Comparison of ENCODE assay signal across 3 cellular contexts in genomic region chr6:168607272-168608112, GRCh38.
A peak's percentile ranks its signal among the peaks of the same experiment; 100 is the strongest.
TF ChIP-seq lines count a peak whose summit lies in the region.

No MANE protein-coding gene starts in this region.

TF ChIP-seq in GM23338, 12 proteins besides CTCF, POLR2A, EP300 and RAD21:
- no peak for TF ChIP-seq STAT1 (IDR thresholded peaks at IDR 0.05; ENCODE audit: unreplicated experiment)
- no peak for TF ChIP-seq REST (IDR thresholded peaks at IDR 0.05; ENCODE audit: unreplicated experiment)
- TF ChIP-seq ETS1 (IDR thresholded peaks at IDR 0.05) = no peak
- TF ChIP-seq NANOG (IDR thresholded peaks at IDR 0.05; ENCODE audit: borderline replicate concordance) = no peak

TF ChIP-seq in H1, 55 proteins besides CTCF, POLR2A, EP300 and RAD21:
- TF ChIP-seq KDM4A (IDR thresholded peaks at IDR 0.05; ENCODE audit: low read depth, low read length, severe bottlenecking) = no peak
- TF ChIP-seq MAX (IDR thresholded peaks at IDR 0.05) = 0 out of 2 replicates have a peak, but pooled peaks have one; percentile 11

TF ChIP-seq in HepG2, 621 proteins besides CTCF, POLR2A, EP300 and RAD21:
- no peak for TF ChIP-seq DBP (CRISPR knock-in tag; IDR thresholded peaks at IDR 0.05; ENCODE audit: not compliant biosample characterization)
- no peak for TF ChIP-seq PCBP2 (optimal IDR thresholded peaks at IDR 0.05; ENCODE audit: low read depth, low read length, poor library complexity, severe bottlenecking)
- TF ChIP-seq BATF2 (CRISPR knock-in tag; IDR thresholded peaks at IDR 0.05) = no peak
- no peak for TF ChIP-seq ZNF276 (CRISPR knock-in tag; IDR thresholded peaks at IDR 0.05; ENCODE audit: low read depth)
- TF ChIP-seq HOXA3 (CRISPR knock-in tag; IDR thresholded peaks at IDR 0.05) = no peak
- no peak for TF ChIP-seq ZNF761 (CRISPR knock-in tag; conservative IDR thresholded peaks at IDR 0.05)
- no peak for TF ChIP-seq HDAC6 (IDR thresholded peaks at IDR 0.05; ENCODE audit: low read depth, low read length)
- TF ChIP-seq ZNF775 (CRISPR knock-in tag; IDR thresholded peaks at IDR 0.05; ENCODE audit: borderline replicate concordance) = no peak
- TF ChIP-seq MXD1 (CRISPR knock-in tag; IDR thresholded peaks at IDR 0.05) = no peak
- TF ChIP-seq ZFP91 (CRISPR knock-in tag; IDR thresholded peaks at IDR 0.05; ENCODE audit: borderline replicate concordance) = no peak
- no peak for TF ChIP-seq HOMEZ (CRISPR knock-in tag; IDR thresholded peaks at IDR 0.05; ENCODE audit: low read depth)
- TF ChIP-seq HMG20B (CRISPR knock-in tag; conservative IDR thresholded peaks at IDR 0.05) = no peak
- no peak for TF ChIP-seq TAF1 (CRISPR knock-in tag; IDR thresholded peaks at IDR 0.05)
- no peak for TF ChIP-seq ZNF772 (CRISPR knock-in tag; IDR thresholded peaks at IDR 0.05)
